In the genomic region with DNA sequence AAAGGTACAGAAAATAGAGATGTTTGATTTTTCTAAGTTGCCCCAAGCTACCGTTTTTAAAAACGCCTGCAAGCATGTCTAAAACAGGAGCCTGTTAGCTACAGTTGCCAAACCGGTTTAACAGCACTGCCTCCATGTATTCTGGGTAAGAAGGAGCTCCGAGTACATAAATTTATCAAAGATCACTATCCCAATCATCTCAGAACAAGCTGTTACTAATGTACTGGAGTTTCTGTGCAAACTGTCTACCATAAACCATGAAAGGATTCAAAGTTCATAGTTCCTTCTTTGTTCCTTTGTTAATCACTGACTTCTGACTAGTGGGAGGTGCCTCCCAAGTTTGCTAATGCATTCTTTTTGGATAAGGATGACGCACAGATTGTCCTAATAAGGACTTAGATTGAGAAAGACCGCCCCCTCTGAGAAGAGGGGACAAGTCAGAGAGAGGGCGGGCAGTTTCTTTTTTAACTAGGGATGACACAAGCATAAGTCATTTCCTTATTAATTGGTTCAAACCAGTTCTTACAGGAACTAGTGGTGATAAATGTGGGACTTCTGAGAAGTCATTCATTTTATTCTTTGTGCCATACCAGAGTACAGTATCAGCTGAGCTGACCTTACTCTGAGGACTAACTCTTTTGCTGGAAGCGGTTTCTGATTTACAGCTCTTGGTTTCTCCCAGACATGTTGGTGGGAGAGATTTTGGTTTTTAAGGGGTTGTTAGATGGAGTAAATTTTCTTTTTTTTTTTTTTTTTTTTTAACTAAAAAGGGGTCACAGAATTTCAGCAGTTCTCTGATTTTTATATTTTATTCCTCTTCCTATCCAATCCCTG, we compare ENCODE assay signal across 8 cellular contexts. TPM values are rescaled to one million over a fixed set of nuclear protein-coding genes. Genes with fewer than 3 reads are reported as not detected.
DNase-seq lines count a peak whose midpoint lies in the region; ATAC-seq and TF ChIP-seq lines count a peak whose summit lies in the region.

No MANE protein-coding gene starts in this region.

- ATAC-seq in SK-N-SH treated with all-trans-retinoic acid at 6 μM for 48 hours = peak; percentile 75
- ATAC-seq in body of pancreas = peak; percentile 83
- peak; percentile 82 to 87 for ATAC-seq in gastrocnemius medialis

- no peaks in the 10 kb centered on the region for H3K9me3 ChIP-seq in Karpas-422 (ENCODE audit: low read length)
- H3K9me3 ChIP-seq in body of pancreas = no peaks in the 10 kb centered on the region
- no peaks in the 10 kb centered on the region for H3K9me3 ChIP-seq in gastrocnemius medialis

- H3K4me3 ChIP-seq in H7 (ENCODE audit: insufficient read depth, low read depth, low read length) (peak overlapping the region; percentile 89), Karpas-422 (ENCODE audit: low read length) (peak overlapping the region; percentile 50), body of pancreas (peak overlapping the region; percentile 38 to 51), gastrocnemius medialis (peak overlapping the region; percentile 47 to 58 (median 54))

- TF ChIP-seq POLR2A in body of pancreas (IDR thresholded peaks at IDR 0.05) (peak; percentile 81 to 100 (median 99)), gastrocnemius medialis (IDR thresholded peaks at IDR 0.05) (peak; percentile 47 to 81)

- no peaks in the 10 kb centered on the region for H3K9me2 ChIP-seq in Karpas-422 (replicated peaks; ENCODE audit: insufficient read depth, low read length)

- peak overlapping the region; percentile 65 for H3K4me2 ChIP-seq in Karpas-422 (ENCODE audit: low read depth, low read length, poor library complexity, severe bottlenecking)

- peak overlapping the region; percentile 55 for H3K9ac ChIP-seq in Karpas-422 (ENCODE audit: low read length)

- 3 to 5% methylated on average over 8 of the region's 8 CpGs for WGBS in body of pancreas, 2 donors

- peak overlapping the region; percentile 68 for H3K27ac ChIP-seq in Karpas-422 (ENCODE audit: low read length)
- H3K27ac ChIP-seq in body of pancreas = peak overlapping the region; percentile 93 to 100 (median 96)
- H3K27ac ChIP-seq in gastrocnemius medialis = peak overlapping the region; percentile 70 to 99 (median 91)

- H3K79me2 ChIP-seq in Karpas-422 (ENCODE audit: low read length) = no peaks in the 10 kb centered on the region

- intact Hi-C loops in body of pancreas (cut with DNase I) = no loop called here
- intact Hi-C loops in gastrocnemius medialis (cut with DNase I; ENCODE audit: low total_unique reads) = loop anchor here (2.0 to 5.0 kb wide), 2 partner anchors 55 to 85 kb away; no protein-coding TSS in a partner anchor

- H3K4me1 ChIP-seq in Karpas-422 (ENCODE audit: low read length) = peaks cover 62% of the 10 kb centered on the region
- H3K4me1 ChIP-seq in body of pancreas = peaks cover 49% of the 10 kb centered on the region
- peaks cover 10 to 33% of the 10 kb centered on the region in 2 donors for H3K4me1 ChIP-seq in gastrocnemius medialis

- H3K27me3 ChIP-seq in H7 (ENCODE audit: control insufficient read depth, insufficient read depth, low read length) (no peaks in the 10 kb centered on the region), Karpas-422 (ENCODE audit: low read length) (no peaks in the 10 kb centered on the region), body of pancreas (no peaks in the 10 kb centered on the region), gastrocnemius medialis (no peaks in the 10 kb centered on the region)

- DNase-seq in NCI-H2107 treated with DMSO at 0.1 percent for 48 hours (lab: John Stamatoyannopoulos, UW; ENCODE audit: unreplicated experiment) (peak; percentile 71), NCI-H2107 (lab: John Stamatoyannopoulos, UW) (no peak), H7 (peak; percentile 59), Karpas-422 (peak; percentile 93), body of pancreas (peak; percentile 88 to 97 (median 92)), iPS DF 4.7 (ENCODE audit: extremely low read depth, low spot score) (peak; percentile 92), gastrocnemius medialis (peak; percentile 44 to 58)

- TF ChIP-seq CTCF in body of pancreas (IDR thresholded peaks at IDR 0.05) (peak in 3 of 7 experiments; percentile 5 to 11 (median 7)), gastrocnemius medialis (IDR thresholded peaks at IDR 0.05 in 4 of 5, conservative IDR thresholded peaks at IDR 0.05 in 1 of 5) (no peak)

- H2AFZ ChIP-seq in Karpas-422 (ENCODE audit: low read length) = no peak overlapping the region

- in situ Hi-C loops in gastrocnemius medialis (cut with MboI; ENCODE audit: low sequenced_read_pairs in 4 of 4) = no loop called here

- H3K36me3 ChIP-seq in H7 (replicated peaks; ENCODE audit: control insufficient read depth, insufficient read depth, low read length) (peaks cover 8% of the 10 kb centered on the region), Karpas-422 (ENCODE audit: insufficient read depth, low read length) (peaks cover 18% of the 10 kb centered on the region), body of pancreas (replicated peaks in 1 of 2; ENCODE audit: insufficient read depth in 1 of 2, low read depth in 2 of 2) (no peaks in the 10 kb centered on the region), gastrocnemius medialis (peaks cover 0 to 25% of the 10 kb centered on the region in 2 donors)

- H4K20me1 ChIP-seq in Karpas-422 (ENCODE audit: insufficient read depth, low read depth, low read length) = no peaks in the 10 kb centered on the region

TF ChIP-seq in SK-N-SH treated with all-trans-retinoic acid at 6 μM for 48 hours, 23 proteins besides CTCF, POLR2A, EP300 and RAD21 (continues in another document):
- peak; percentile 57; the same call in 1 of the 2 replicates for TF ChIP-seq OSR1 (CRISPR knock-in tag; IDR thresholded peaks at IDR 0.05)
- no peak for TF ChIP-seq BACH2 (CRISPR knock-in tag; IDR thresholded peaks at IDR 0.05; ENCODE audit: borderline replicate concordance)
- no peak for TF ChIP-seq PPARA (CRISPR knock-in tag; IDR thresholded peaks at IDR 0.05; ENCODE audit: borderline replicate concordance)
- TF ChIP-seq RARB (CRISPR knock-in tag; IDR thresholded peaks at IDR 0.05) = no peak
- TF ChIP-seq CSDC2 (CRISPR knock-in tag; IDR thresholded peaks at IDR 0.05) = no peak
- TF ChIP-seq ISL1 (CRISPR knock-in tag; IDR thresholded peaks at IDR 0.05) = peak; percentile 92
- no peak for TF ChIP-seq TCF4 (CRISPR knock-in tag; IDR thresholded peaks at IDR 0.05; ENCODE audit: borderline replicate concordance)
- no peak for TF ChIP-seq ZFP3 (CRISPR knock-in tag; IDR thresholded peaks at IDR 0.05)
- TF ChIP-seq, protein P1, sequence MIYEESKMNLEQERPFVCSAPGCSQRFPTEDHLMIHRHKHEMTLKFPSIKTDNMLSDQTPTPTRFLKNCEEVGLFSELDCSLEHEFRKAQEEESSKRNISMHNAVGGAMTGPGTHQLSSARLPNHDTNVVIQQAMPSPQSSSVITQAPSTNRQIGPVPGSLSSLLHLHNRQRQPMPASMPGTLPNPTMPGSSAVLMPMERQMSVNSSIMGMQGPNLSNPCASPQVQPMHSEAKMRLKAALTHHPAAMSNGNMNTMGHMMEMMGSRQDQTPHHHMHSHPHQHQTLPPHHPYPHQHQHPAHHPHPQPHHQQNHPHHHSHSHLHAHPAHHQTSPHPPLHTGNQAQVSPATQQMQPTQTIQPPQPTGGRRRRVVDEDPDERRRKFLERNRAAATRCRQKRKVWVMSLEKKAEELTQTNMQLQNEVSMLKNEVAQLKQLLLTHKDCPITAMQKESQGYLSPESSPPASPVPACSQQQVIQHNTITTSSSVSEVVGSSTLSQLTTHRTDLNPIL (CRISPR knock-in tag; IDR thresholded peaks at IDR 0.05; ENCODE audit: low read depth) = peak; percentile 74
- TF ChIP-seq, protein P2, sequence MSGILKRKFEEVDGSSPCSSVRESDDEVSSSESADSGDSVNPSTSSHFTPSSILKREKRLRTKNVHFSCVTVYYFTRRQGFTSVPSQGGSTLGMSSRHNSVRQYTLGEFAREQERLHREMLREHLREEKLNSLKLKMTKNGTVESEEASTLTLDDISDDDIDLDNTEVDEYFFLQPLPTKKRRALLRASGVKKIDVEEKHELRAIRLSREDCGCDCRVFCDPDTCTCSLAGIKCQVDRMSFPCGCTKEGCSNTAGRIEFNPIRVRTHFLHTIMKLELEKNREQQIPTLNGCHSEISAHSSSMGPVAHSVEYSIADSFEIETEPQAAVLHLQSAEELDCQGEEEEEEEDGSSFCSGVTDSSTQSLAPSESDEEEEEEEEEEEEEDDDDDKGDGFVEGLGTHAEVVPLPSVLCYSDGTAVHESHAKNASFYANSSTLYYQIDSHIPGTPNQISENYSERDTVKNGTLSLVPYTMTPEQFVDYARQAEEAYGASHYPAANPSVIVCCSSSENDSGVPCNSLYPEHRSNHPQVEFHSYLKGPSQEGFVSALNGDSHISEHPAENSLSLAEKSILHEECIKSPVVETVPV (CRISPR knock-in tag; IDR thresholded peaks at IDR 0.05) = peak; percentile 60; the same call in 1 of the 2 replicates
- no peak for TF ChIP-seq ARNTL (CRISPR knock-in tag; IDR thresholded peaks at IDR 0.05; ENCODE audit: borderline replicate concordance, low read depth)
- no peak for TF ChIP-seq SNAI2 (CRISPR knock-in tag; IDR thresholded peaks at IDR 0.05)
- TF ChIP-seq ZNF565 (CRISPR knock-in tag; conservative IDR thresholded peaks at IDR 0.05; ENCODE audit: low read depth) = no peak
- TF ChIP-seq GLIS3 (CRISPR knock-in tag; IDR thresholded peaks at IDR 0.05) = no peak

RNA-seq across cellular contexts. Expression of a gene that starts 55.2 kb away (rescaled TPM):
- 10.2 and 10.6 TPM in 2 replicates for total RNA-seq in H7 (2014; rRNA removed; shearing (Covaris generic))
- total RNA-seq in Karpas-422 (2014; rRNA removed; shearing (Covaris generic); ENCODE audit: low replicate concordance) = 3.1 and 7.3 TPM in 2 replicates
- 1 to 10 TPM; 6.9 to 7.5 TPM for total RNA-seq in body of pancreas
- 1 to 10 TPM; 5.4 to 9.2 (median 9.2) TPM for total RNA-seq in gastrocnemius medialis

RNA-seq across cellular contexts. Expression of a gene that starts 55.3 kb away (rescaled TPM):
- 14.0 and 17.8 TPM in 2 replicates for total RNA-seq in H7 (2014; rRNA removed; shearing (Covaris generic))
- total RNA-seq in Karpas-422 (2014; rRNA removed; shearing (Covaris generic); ENCODE audit: low replicate concordance) = 22.0 and 22.8 TPM in 2 replicates
- total RNA-seq in body of pancreas = 10 to 100 TPM; 30.6 to 55.0 TPM
- total RNA-seq in gastrocnemius medialis = 10 to 100 TPM; 38.4 to 58.4 (median 41.6) TPM
